In genomic region chr10:75235375-75236177, GRCh38 we compare ENCODE assay signal across 1 cellular context.
A peak's percentile ranks its signal among the peaks of the same experiment; 100 is the strongest.
TF ChIP-seq lines count a peak whose summit lies in the region.

Gene COMTD1 (minus strand): TSS chr10:75235957. CDS start chr10:75235928, 29 bp downstream.

TF ChIP-seq in K562, 482 proteins besides CTCF, POLR2A, EP300 and RAD21 (continued from another document and continues in another):
- TF ChIP-seq HMGXB4 (CRISPR knock-in tag; IDR thresholded peaks at IDR 0.05) = no peak; the same call in 1 of the 2 replicates
- no peak for TF ChIP-seq ZNF512 (tag; IDR thresholded peaks at IDR 0.05)
- TF ChIP-seq SIRT6 (IDR thresholded peaks at IDR 0.05; ENCODE audit: low read depth, low read length) = no peak
- TF ChIP-seq MCM5 (IDR thresholded peaks at IDR 0.05; ENCODE audit: low read depth) = no peak
- no peak for TF ChIP-seq ZNF318 (IDR thresholded peaks at IDR 0.05; ENCODE audit: borderline replicate concordance in 1 of 2, low read depth in 1 of 2)
- TF ChIP-seq ZNF311 (CRISPR knock-in tag; IDR thresholded peaks at IDR 0.05) = no peak
- TF ChIP-seq YBX1 (IDR thresholded peaks at IDR 0.05) = no peak
- TF ChIP-seq MTA2 (IDR thresholded peaks at IDR 0.05; ENCODE audit: low read depth) = no peak
- TF ChIP-seq BCL6 (CRISPR knock-in tag; IDR thresholded peaks at IDR 0.05) = no peak
- no peak for TF ChIP-seq TAF7 (tag; IDR thresholded peaks at IDR 0.05)
- peak; percentile 68; the same call in 1 of the 2 replicates for TF ChIP-seq SMAD3 (CRISPR knock-in tag; conservative IDR thresholded peaks at IDR 0.05)
- no peak for TF ChIP-seq NBN (IDR thresholded peaks at IDR 0.05; ENCODE audit: low read depth)
- no peak for TF ChIP-seq ZNF324 (CRISPR knock-in tag; IDR thresholded peaks at IDR 0.05)
- peak; percentile 54; the same call in 1 of the 2 replicates for TF ChIP-seq ATF7 (IDR thresholded peaks at IDR 0.05)
- TF ChIP-seq TEAD1 (CRISPR knock-in tag; IDR thresholded peaks at IDR 0.05) = peak in 1 of 2 experiments; percentile 73; a peak in 1 of 4 replicates
- TF ChIP-seq MTA3 (IDR thresholded peaks at IDR 0.05; ENCODE audit: borderline replicate concordance) = peak; percentile 47; the same call in 1 of the 2 replicates
- peak; percentile 73 for TF ChIP-seq TBP (optimal IDR thresholded peaks at IDR 0.05; ENCODE audit: low read depth, low read length)
- no peak for TF ChIP-seq SP2 (IDR thresholded peaks at IDR 0.05; ENCODE audit: extremely low read depth, low read depth, low read length, poor library complexity, severe bottlenecking)
- TF ChIP-seq CSDE1 (IDR thresholded peaks at IDR 0.05) = no peak
- 0 out of 2 replicates have a peak, but pooled peaks have one; percentile 32 for TF ChIP-seq ZNF76 (CRISPR knock-in tag; IDR thresholded peaks at IDR 0.05; ENCODE audit: borderline replicate concordance)
- TF ChIP-seq U2AF2 (optimal IDR thresholded peaks at IDR 0.05; ENCODE audit: low read depth, low read length) = no peak
- no peak for TF ChIP-seq ZNF449 (CRISPR knock-in tag; IDR thresholded peaks at IDR 0.05)
- TF ChIP-seq ZNF717 (CRISPR knock-in tag; IDR thresholded peaks at IDR 0.05) = no peak
- no peak for TF ChIP-seq BRD4 (IDR thresholded peaks at IDR 0.05)
- TF ChIP-seq ARID4B (CRISPR knock-in tag; IDR thresholded peaks at IDR 0.05) = peak; percentile 76
- no peak for TF ChIP-seq ESRRB (CRISPR knock-in tag; IDR thresholded peaks at IDR 0.05; ENCODE audit: borderline replicate concordance)
- TF ChIP-seq HDGF (IDR thresholded peaks at IDR 0.05) = no peak
- TF ChIP-seq SIN3A (IDR thresholded peaks at IDR 0.05; ENCODE audit: borderline replicate concordance in 2 of 2, control insufficient read depth in 1 of 2, low read depth in 2 of 2, low read length in 2 of 2) = peak; percentile 78 to 87; a peak in 3 of 4 replicates
- no peak for TF ChIP-seq ZFP30 (CRISPR knock-in tag; IDR thresholded peaks at IDR 0.05; ENCODE audit: borderline replicate concordance)
- TF ChIP-seq CCNT2 (IDR thresholded peaks at IDR 0.05; ENCODE audit: borderline replicate concordance, extremely low read depth, insufficient read length, low read depth, low read length) = peak; percentile 76
- TF ChIP-seq ZNF174 (CRISPR knock-in tag; IDR thresholded peaks at IDR 0.05) = no peak; the same call in 1 of the 2 replicates
- no peak for TF ChIP-seq XRCC4 (IDR thresholded peaks at IDR 0.05; ENCODE audit: extremely low read depth, insufficient read depth, insufficient read length)
- TF ChIP-seq NELFE (IDR thresholded peaks at IDR 0.05; ENCODE audit: insufficient read depth, insufficient read length) = no peak
- no peak for TF ChIP-seq DPF2 (IDR thresholded peaks at IDR 0.05)
- TF ChIP-seq RCOR1 (IDR thresholded peaks at IDR 0.05; ENCODE audit: borderline replicate concordance in 1 of 2, low read depth in 2 of 2, low read length in 2 of 2) = peak in 1 of 2 experiments; percentile 86; a peak in 2 of 4 replicates
- TF ChIP-seq EWSR1 (IDR thresholded peaks at IDR 0.05; ENCODE audit: borderline replicate concordance, low read depth, partially characterized antibody) = no peak
- TF ChIP-seq ZBED1 (IDR thresholded peaks at IDR 0.05) = no peak
- no peak; the same call in 1 of the 2 replicates for TF ChIP-seq KAT7 (CRISPR knock-in tag; IDR thresholded peaks at IDR 0.05; ENCODE audit: borderline replicate concordance)
